Comparison of ENCODE assay signal across 11 cellular contexts in the genomic region with DNA sequence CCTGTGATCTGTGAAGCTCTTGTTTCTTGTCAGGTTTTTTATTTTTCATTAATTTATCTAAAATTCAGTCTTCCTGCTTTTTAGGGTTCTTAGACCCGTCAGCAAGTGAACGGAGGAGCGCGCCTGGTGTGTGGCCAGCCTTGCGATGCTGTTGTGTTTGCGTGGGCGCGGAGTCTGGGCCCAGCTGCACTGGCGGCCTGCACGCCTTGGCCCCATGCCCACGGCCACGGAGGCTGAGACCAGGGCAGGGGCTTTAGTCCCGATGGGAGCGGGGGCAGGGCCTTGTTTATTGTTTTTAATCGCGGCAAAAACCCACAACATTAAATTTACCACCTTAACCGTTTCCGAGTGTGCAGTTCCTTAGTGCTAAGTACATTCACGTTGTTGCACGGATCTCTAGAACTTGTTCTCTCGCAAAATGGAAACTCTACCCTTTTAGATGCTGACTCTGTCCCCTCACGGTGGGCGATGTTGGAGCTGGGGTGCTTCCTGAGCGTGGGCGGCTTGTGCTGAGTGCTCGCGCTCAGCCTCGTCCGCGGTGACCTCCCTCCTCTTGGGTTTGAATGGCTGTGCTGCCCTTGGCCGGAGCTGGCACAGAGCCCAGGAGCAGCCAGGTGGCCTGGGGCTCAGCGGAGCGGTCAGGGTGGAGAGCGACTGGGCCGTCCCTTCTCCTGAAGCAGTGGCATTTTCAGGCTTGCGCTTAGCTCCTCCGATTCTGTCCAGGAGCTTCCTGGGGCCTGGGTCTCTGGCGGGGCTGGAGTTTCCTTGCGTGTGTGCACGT.
A peak's percentile ranks its signal among the peaks of the same experiment; 100 is the strongest.
DNase-seq lines count a peak whose midpoint lies in the region; ATAC-seq and TF ChIP-seq lines count a peak whose summit lies in the region.
"Had no signal": no experiment of that assay in that cellular context is flagged by ENCODE, and none has a peak within 500 bp of the region (broad histone marks: within the 10 kb centered on the region; RNA-seq: fewer than 3 reads in every experiment).

No MANE protein-coding gene starts in this region.

- no peak overlapping the region for H3K4me2 ChIP-seq in H9 (ENCODE audit: insufficient read depth, insufficient read length, low read length)

- H3K27me3 ChIP-seq in H9 (ENCODE audit: insufficient read depth, low read length) (no peaks in the 10 kb centered on the region), vagina (no peaks in the 10 kb centered on the region)
- no peaks in the 10 kb centered on the region for H3K27me3 ChIP-seq in CD8-positive, alpha-beta T cell (ENCODE audit: insufficient read depth, low read length)

- no peak overlapping the region for H2BK120ac ChIP-seq in H9 (ENCODE audit: low read depth, low read length, poor library complexity, severe bottlenecking)

- H3K9me3 ChIP-seq in H9 (ENCODE audit: control insufficient read depth, low read depth, low read length) (no peaks in the 10 kb centered on the region), vagina (no peaks in the 10 kb centered on the region)
- no peaks in the 10 kb centered on the region for H3K9me3 ChIP-seq in CD8-positive, alpha-beta T cell (ENCODE audit: low read length)

- TF ChIP-seq CTCF in H9 (conservative IDR thresholded peaks at IDR 0.05) (no peak), cardiac fibroblast (IDR thresholded peaks at IDR 0.05; ENCODE audit: low read depth, low read length) (no peak), vagina (IDR thresholded peaks at IDR 0.05) (no peak)
- TF ChIP-seq CTCF in CD8-positive, alpha-beta T cell (IDR thresholded peaks at IDR 0.05) = no peak

- H3K4me1 ChIP-seq in H9 (ENCODE audit: insufficient read depth, low read length) (no peaks in the 10 kb centered on the region), vagina (peaks cover 36% of the 10 kb centered on the region)
- H3K4me1 ChIP-seq in CD8-positive, alpha-beta T cell (ENCODE audit: insufficient read depth, low read length) = peaks cover 6% of the 10 kb centered on the region

- ATAC-seq in CD8-positive, alpha-beta T cell = no peak
- ATAC-seq: activated T-helper 17 cell treated with anti-CD3 and anti-CD28 coated beads, Interleukin-2, amount 50 U/mL, for 72 hours had no signal

- POLR2A ChIA-PET in CD8-positive, alpha-beta T cell (lab: Charles Lee) = no interaction called here

- no peaks in the 10 kb centered on the region for H3K23me2 ChIP-seq in H9 (ENCODE audit: insufficient read length, low read depth, low read length, poor library complexity, severe bottlenecking)

- no peak overlapping the region for H2AFZ ChIP-seq in H9 (ENCODE audit: low read length)

- H3K23ac ChIP-seq in H9 (ENCODE audit: insufficient read length, low read depth, low read length) = no peak overlapping the region

- no peak overlapping the region for H3T11ph ChIP-seq in H9 (ENCODE audit: low read length)

- no peak overlapping the region for H4K8ac ChIP-seq in H9 (replicated peaks; ENCODE audit: insufficient read length, low read depth, low read length)

- no peak for DNase-seq in H9
- DNase-seq in cardiac fibroblast (ENCODE audit: low read depth in 2 of 2) = peak; percentile 40 to 42
- peak in 31 of 51 donors; percentile 17 to 78 (median 57) for DNase-seq in hypothalamus (lab: John Stamatoyannopoulos, UW)
- peak; percentile 42 for DNase-seq in retina
- no peak for DNase-seq in vagina (ENCODE audit: extremely low spot score in 2 of 2)
- DNase-seq in stimulated activated CD4-positive, alpha-beta T cell treated with anti-CD3 and anti-CD28 coated beads, Interleukin-4, amount 100 ng/mL, for 1 hour = no peak
- no peak for DNase-seq in CD8-positive, alpha-beta T cell
- no peak for DNase-seq in NCI-H345 (lab: John Stamatoyannopoulos, UW)

- H3K4ac ChIP-seq in H9 (ENCODE audit: low read depth, low read length) = no peak overlapping the region

- CTCF ChIA-PET in CD8-positive, alpha-beta T cell (lab: Charles Lee) = no interaction called here

- no peaks in the 10 kb centered on the region for H4K20me1 ChIP-seq in H9 (ENCODE audit: control insufficient read depth, insufficient read depth, insufficient read length)

- H3K4me3 ChIP-seq in cardiac fibroblast (replicated peaks in 1 of 2; ENCODE audit: low read depth in 2 of 2, low read length in 2 of 2) = no peak overlapping the region
- peak overlapping the region in 1 of 2 donors; percentile 26 for H3K4me3 ChIP-seq in vagina
- no peak overlapping the region for H3K4me3 ChIP-seq in CD8-positive, alpha-beta T cell (ENCODE audit: low read depth, low read length)
- H3K4me3 ChIP-seq: lung had no signal

- H2AK5ac ChIP-seq in H9 (ENCODE audit: insufficient read length, low read length) = no peak overlapping the region

- no peak overlapping the region for H3K56ac ChIP-seq in H9 (ENCODE audit: insufficient read length, low read depth, low read length)

- no peak overlapping the region for H2BK12ac ChIP-seq in H9 (ENCODE audit: insufficient read length, low read depth, low read length)

- H3K9me3 Mint-ChIP-seq in H9 = peaks cover 17 to 22% of the 10 kb centered on the region in 2 experiments
- no peaks in the 10 kb centered on the region for H3K9me3 Mint-ChIP-seq in CD8-positive, alpha-beta T cell
- H3K9me3 Mint-ChIP-seq: activated T-helper 17 cell treated with anti-CD3 and anti-CD28 coated beads, Interleukin-2, amount 50 U/mL, for 72 hours had no signal

- no peak for TF ChIP-seq POLR2A in vagina (IDR thresholded peaks at IDR 0.05)

- intact Hi-C loops in vagina (cut with DNase I) = loop anchor here (10.0 kb wide), 1 partner anchor 672 kb away; no protein-coding TSS in a partner anchor
- intact Hi-C loops in CD8-positive, alpha-beta T cell (cut with DNase I, micrococcal nuclease) = no loop called here

- no peak overlapping the region for H4K5ac ChIP-seq in H9 (ENCODE audit: insufficient read length, low read depth, low read length)

- peak overlapping the region in 1 of 3 experiments; percentile 91; a peak in 3 of 7 replicates for H3K27ac Mint-ChIP-seq in H9
- no peak overlapping the region for H3K27ac Mint-ChIP-seq in CD8-positive, alpha-beta T cell
- H3K27ac Mint-ChIP-seq: activated T-helper 17 cell treated with anti-CD3 and anti-CD28 coated beads, Interleukin-2, amount 50 U/mL, for 72 hours; CD8-positive, alpha-beta memory T cell had no signal

- H3K79me1 ChIP-seq in H9 (ENCODE audit: insufficient read depth, low read depth, low read length, poor library complexity, severe bottlenecking) = no peaks in the 10 kb centered on the region

- no peak overlapping the region for H3K9ac ChIP-seq in H9 (ENCODE audit: extremely low read depth, insufficient read length, low read length)

- H3K79me2 ChIP-seq in H9 (ENCODE audit: insufficient read depth, low read length) = no peaks in the 10 kb centered on the region

- no peak overlapping the region for H4K91ac ChIP-seq in H9 (ENCODE audit: insufficient read length, low read depth, low read length)

- peaks cover 23% of the 10 kb centered on the region for H3K27me3 Mint-ChIP-seq in H9 (ENCODE audit: low read depth)
- H3K27me3 Mint-ChIP-seq in CD8-positive, alpha-beta T cell (ENCODE audit: low read depth) = no peaks in the 10 kb centered on the region
- H3K27me3 Mint-ChIP-seq: activated T-helper 17 cell treated with anti-CD3 and anti-CD28 coated beads, Interleukin-2, amount 50 U/mL, for 72 hours; CD8-positive, alpha-beta memory T cell had no signal

- H3K14ac ChIP-seq in H9 (ENCODE audit: insufficient read depth, low read length) = peak overlapping the region; percentile 11; the same call in 1 of the 2 replicates

- no peak overlapping the region for H2BK5ac ChIP-seq in H9 (ENCODE audit: insufficient read length, low read length)

- H3K18ac ChIP-seq in H9 (ENCODE audit: insufficient read length, low read depth, low read length) = peak overlapping the region; percentile 51

- no peak overlapping the region for H2BK20ac ChIP-seq in H9 (ENCODE audit: low read depth, low read length, poor library complexity, severe bottlenecking)

- peaks cover 5 to 6% of the 10 kb centered on the region in 2 experiments; a peak in 2 of 4 replicates for H3K4me1 Mint-ChIP-seq in H9
- peaks cover 29% of the 10 kb centered on the region for H3K4me1 Mint-ChIP-seq in CD8-positive, alpha-beta T cell (ENCODE audit: low read depth)

- no peak overlapping the region for H2BK15ac ChIP-seq in H9 (ENCODE audit: low read depth, low read length)

- no peak overlapping the region for H3K4me3 Mint-ChIP-seq in H9
- H3K4me3 Mint-ChIP-seq in CD8-positive, alpha-beta T cell = no peak overlapping the region
- H3K4me3 Mint-ChIP-seq: activated T-helper 17 cell treated with anti-CD3 and anti-CD28 coated beads, Interleukin-2, amount 50 U/mL, for 72 hours; CD8-positive, alpha-beta memory T cell had no signal

- no peaks in the 10 kb centered on the region for H3K36me3 ChIP-seq in vagina
- no peaks in the 10 kb centered on the region for H3K36me3 ChIP-seq in CD8-positive, alpha-beta T cell (ENCODE audit: insufficient read depth, low read length)

- WGBS in H9 (ENCODE audit: extremely low coverage, insufficient read length, low lambda C conversion rate) = no CpG with 5 or more reads among the region's 40 CpGs

- H3K36me3 Mint-ChIP-seq in H9 (ENCODE audit: insufficient read depth in 1 of 3, low read depth in 3 of 3) = peaks cover 5 to 16% (median 9%) of the 10 kb centered on the region in 3 experiments; a peak in 4 of 7 replicates
- H3K36me3 Mint-ChIP-seq in CD8-positive, alpha-beta T cell = peaks cover 7% of the 10 kb centered on the region

- H3K27ac ChIP-seq in H9 (ENCODE audit: insufficient read length, low read depth, low read length) = no peak overlapping the region
- no peak overlapping the region for H3K27ac ChIP-seq in vagina
- H3K27ac ChIP-seq in CD8-positive, alpha-beta T cell (ENCODE audit: low read depth, low read length) = no peak overlapping the region

Comparison
In these comparisons a context has a peak if more than half of its experiments do, and no peak if none do; other contexts are left out.
1. DNase-seq: peak in cardiac fibroblast (2 of 2), hypothalamus (31 of 51) and retina (single experiment); none in H9 (single experiment), vagina (0 of 2), stimulated activated CD4-positive, alpha-beta T cell treated with anti-CD3 and anti-CD28 coated beads, Interleukin-4, amount 100 ng/mL, for 1 hour (single experiment), CD8-positive, alpha-beta T cell (0 of 7) and NCI-H345 (single experiment).